Comparison of ENCODE assay signal across 21 cellular contexts in genomic region chrX:53595266-53595810, GRCh38.
DNase-seq lines count a peak whose midpoint lies in the region; ATAC-seq, FAIRE-seq and TF ChIP-seq lines count a peak whose summit lies in the region.
"Had no signal": no experiment of that assay in that cellular context is flagged by ENCODE, and none has a peak within 500 bp of the region (broad histone marks: within the 10 kb centered on the region; RNA-seq: fewer than 3 reads in every experiment).

No MANE protein-coding gene starts in this region.

- no peak for TF ChIP-seq EP300 in SK-N-SH (IDR thresholded peaks at IDR 0.05; ENCODE audit: borderline replicate concordance in 1 of 2, low read depth in 1 of 2, low read length in 1 of 2)

- DNase-seq in GM18507 (ENCODE audit: extremely low spot score, insufficient read length, low read depth): no peak
- no peak for DNase-seq in SK-N-SH
- DNase-seq in left colon: no peak
- DNase-seq in left lobe of liver (ENCODE audit: low spot score): no peak
- DNase-seq in right lobe of liver: no peak
- no peak for DNase-seq in T1000 (lab: John Stamatoyannopoulos, UW)
- no peak for DNase-seq in DMS 273 (lab: John Stamatoyannopoulos, UW; ENCODE audit: unreplicated experiment)
- DNase-seq: activated naive CD4-positive, alpha-beta T cell treated with anti-CD3 and anti-CD28 coated beads, Interleukin-2, amount 50 U/mL, for 16 hours; KG1; left cardiac atrium; NCI-H1105 treated with DMSO at 0.1 percent for 48 hours; NCI-H2107; NCI-H526 had no signal

- CTCF ChIA-PET in SK-N-SH (lab: Yijun Ruan, JAX): no interaction called here

- no peak overlapping the region for H2AFZ ChIP-seq in ACC112 (ENCODE audit: low read length, unreplicated experiment)
- no peak overlapping the region for H2AFZ ChIP-seq in SK-N-SH (ENCODE audit: low read depth)

- POLR2A ChIA-PET in SK-N-SH (lab: Yijun Ruan, JAX): no interaction called here

- H3K4me3 ChIP-seq in ACC112 (ENCODE audit: low read depth, low read length): no peak overlapping the region
- no peak overlapping the region for H3K4me3 ChIP-seq in SK-N-SH (ENCODE audit: low read depth in 2 of 2, low read length in 1 of 2)
- no peak overlapping the region for H3K4me3 ChIP-seq in right lobe of liver
- H3K4me3 ChIP-seq: breast epithelium, gastroesophageal sphincter, SK-N-MC had no signal

- intact Hi-C loops in left colon (cut with DNase I, micrococcal nuclease) (no loop called here), right lobe of liver (cut with DNase I) (no loop called here)

- WGBS in SK-N-SH (ENCODE audit: low lambda C conversion rate): 63% methylated on average over 7 of the region's 7 CpGs
- WGBS in right lobe of liver (ENCODE audit: insufficient coverage, low coverage, low lambda C conversion rate, missing lambda C conversion rate): 74% methylated on average over 7 of the region's 7 CpGs

- H3K4me1 ChIP-seq in ACC112 (ENCODE audit: control insufficient read depth, insufficient read depth, low read length, unreplicated experiment) (peaks cover 7% of the 10 kb centered on the region), SK-N-SH (ENCODE audit: control insufficient read depth in 1 of 2, insufficient read depth in 2 of 2, low read depth in 1 of 2, low read length in 1 of 2) (peaks cover 0 to 11% of the 10 kb centered on the region in 2 experiments; a peak in 3 of 4 replicates), right lobe of liver (no peaks in the 10 kb centered on the region)
- H3K4me1 ChIP-seq: breast epithelium, gastroesophageal sphincter had no signal

- no peaks in the 10 kb centered on the region for H4K20me1 ChIP-seq in SK-N-SH (ENCODE audit: insufficient read depth)

- H3K27me3 ChIP-seq in ACC112 (ENCODE audit: insufficient read depth, low read length) (no peaks in the 10 kb centered on the region), SK-N-SH (ENCODE audit: insufficient read depth) (no peaks in the 10 kb centered on the region), right lobe of liver (no peaks in the 10 kb centered on the region)
- H3K27me3 ChIP-seq: gastroesophageal sphincter had no signal

- peak overlapping the region; percentile 27; the same call in 1 of the 2 replicates for H3K4me2 ChIP-seq in SK-N-SH

- peaks cover 19% of the 10 kb centered on the region for H3F3A ChIP-seq in SK-N-SH (replicated peaks; ENCODE audit: insufficient read depth)

- no peak for TF ChIP-seq RAD21 in SK-N-SH (IDR thresholded peaks at IDR 0.05; ENCODE audit: low read length)

- peak; percentile 53 for FAIRE-seq in GM18507 (lab: Jason Lieb, UNC)
- FAIRE-seq: TTC549 had no signal

- peaks cover 28% of the 10 kb centered on the region for H3K36me3 ChIP-seq in ACC112 (ENCODE audit: insufficient read depth, low read length)
- H3K36me3 ChIP-seq in SK-N-SH (replicated peaks in 1 of 2; ENCODE audit: control insufficient read depth in 1 of 2, insufficient read depth in 2 of 2, low read length in 1 of 2): peaks cover 44 to 56% of the 10 kb centered on the region in 2 experiments
- peaks cover 0 to 75% (median 10%) of the 10 kb centered on the region in 4 donors for H3K36me3 ChIP-seq in right lobe of liver
- H3K36me3 ChIP-seq: breast epithelium had no signal

- H3K79me2 ChIP-seq in ACC112 (ENCODE audit: control insufficient read depth, insufficient read depth, low read length, unreplicated experiment): peaks cover 5% of the 10 kb centered on the region
- H3K79me2 ChIP-seq in SK-N-SH (ENCODE audit: insufficient read depth): peaks cover 11% of the 10 kb centered on the region; the same call in 1 of the 2 replicates

- H3K27ac ChIP-seq in ACC112 (ENCODE audit: low read depth, low read length) (peak overlapping the region; percentile 19; the same call in 1 of the 2 replicates), SK-N-SH (ENCODE audit: low read depth in 2 of 2, low read length in 1 of 2) (peak overlapping the region; percentile 64 to 67; a peak in 3 of 4 replicates), right lobe of liver (no peak overlapping the region)
- H3K27ac ChIP-seq: breast epithelium, gastroesophageal sphincter, SK-N-MC had no signal

- TF ChIP-seq CTCF in SK-N-SH (IDR thresholded peaks at IDR 0.05) (no peak), right lobe of liver (IDR thresholded peaks at IDR 0.05) (no peak)

- H3K9me2 ChIP-seq in SK-N-SH: no peaks in the 10 kb centered on the region

- TF ChIP-seq POLR2A in right lobe of liver (IDR thresholded peaks at IDR 0.05): no peak

- peak; percentile 27 for ATAC-seq in left colon
- no peak for ATAC-seq in left lobe of liver
- ATAC-seq in right lobe of liver: no peak
- ATAC-seq: esophagus mucosa; gastroesophageal sphincter; HCT116; left cardiac atrium; stimulated activated memory B cell treated with anti-CD40 and anti-IgM and Interleukin-4, amounts not matched to agents 10 μg/mL and 1 μg/mL and 100 μg/mL, for 72 hours had no signal

- no peak overlapping the region for H3K9ac ChIP-seq in SK-N-SH

- H3K9me3 ChIP-seq in SK-N-SH (no peaks in the 10 kb centered on the region), right lobe of liver (no peaks in the 10 kb centered on the region)
- H3K9me3 ChIP-seq: breast epithelium, gastroesophageal sphincter had no signal

TF ChIP-seq in SK-N-SH, 30 proteins besides CTCF, POLR2A, EP300 and RAD21:
- TF ChIP-seq MEF2A (IDR thresholded peaks at IDR 0.05; ENCODE audit: borderline replicate concordance, low read depth): no peak
- TF ChIP-seq PBX3 (IDR thresholded peaks at IDR 0.05): peak; percentile 65; the same call in 1 of the 2 replicates
- peak; percentile 15; the same call in 1 of the 2 replicates for TF ChIP-seq JUND (IDR thresholded peaks at IDR 0.05)
- no peak for TF ChIP-seq POLR2AphosphoS5 (IDR thresholded peaks at IDR 0.05; ENCODE audit: low read depth, low read length)
- TF ChIP-seq TCF12 (IDR thresholded peaks at IDR 0.05): peak; percentile 49; the same call in 1 of the 2 replicates
- TF ChIP-seq FOSL2 (IDR thresholded peaks at IDR 0.05; ENCODE audit: borderline replicate concordance, low read depth): peak; percentile 17; the same call in 1 of the 2 replicates
TF ChIP-seq in SK-N-SH: peak in this region for 4.

Comparison
In these comparisons a context has a peak if more than half of its experiments do, and no peak if none do; other contexts are left out.
1. H3K27ac ChIP-seq: peak in ACC112 (single experiment) and SK-N-SH (2 of 2); none in right lobe of liver (0 of 3).